11 cellular contexts compared by ENCODE assay signal in genomic region chr2:13141315-13141714, GRCh38.
"Had no signal": no experiment of that assay in that cellular context is flagged by ENCODE, and none has a peak within 500 bp of the region (broad histone marks: within the 10 kb centered on the region; RNA-seq: fewer than 3 reads in every experiment).

No MANE protein-coding gene starts in this region.

- ATAC-seq: GM23338, HCT116 had no signal

- H3K9me3 ChIP-seq: HAP-1 had no signal

- DNase-seq: GM23248, GOT3, H7, H9, HCEC 1CT, HFFc6 had no signal

- FAIRE-seq: H1, H54 had no signal

- H3K4me3 ChIP-seq: GM23248, GM23338, HAP-1 had no signal

- H3K9ac ChIP-seq: GM23248 had no signal

- H3K4me1 ChIP-seq: HAP-1 had no signal

- H2AFZ ChIP-seq: GM23248 had no signal

- H3K4me2 ChIP-seq: GM23338 had no signal

- H3K36me3 ChIP-seq: HAP-1 had no signal

- H3K27ac ChIP-seq: GM23248 had no signal
